8 cellular contexts compared by ENCODE assay signal in genomic region chr18:53796042-53796729, GRCh38.
DNase-seq lines count a peak whose midpoint lies in the region; ATAC-seq and TF ChIP-seq lines count a peak whose summit lies in the region.

No MANE protein-coding gene starts in this region.

- DNase-seq in BJ (ENCODE audit: low read depth) (peak; percentile 81), LoVo (ENCODE audit: low spot score) (peak; percentile 1), fibroblast of villous mesenchyme (ENCODE audit: low read depth) (peak; percentile 51), NCI-H1694 treated with DMSO at 0.1 percent for 48 hours (lab: John Stamatoyannopoulos, UW) (no peak), NCI-H526 (lab: John Stamatoyannopoulos, UW) (no peak)
- no peak for DNase-seq in activated CD4-positive, alpha-beta memory T cell treated with anti-CD3 and anti-CD28 coated beads, Interleukin-2, amount 10 ng/mL, durations not matched to agents 7 days and 5 days

- no peaks in the 10 kb centered on the region for H3K27me3 Mint-ChIP-seq in activated CD4-positive, alpha-beta memory T cell treated with anti-CD3 and anti-CD28 coated beads, Interleukin-2, amount 10 ng/mL, durations not matched to agents 7 days and 5 days

- peaks cover 4% of the 10 kb centered on the region for H3K9me3 Mint-ChIP-seq in activated CD4-positive, alpha-beta memory T cell treated with anti-CD3 and anti-CD28 coated beads, Interleukin-2, amount 10 ng/mL, durations not matched to agents 7 days and 5 days

- no peak overlapping the region for H3K4me3 ChIP-seq in BJ (ENCODE audit: low read depth, low read length)
- no peak overlapping the region for H3K4me3 ChIP-seq in fibroblast of villous mesenchyme (ENCODE audit: low read depth, low read length)

- no peaks in the 10 kb centered on the region for H3K36me3 Mint-ChIP-seq in activated CD4-positive, alpha-beta memory T cell treated with anti-CD3 and anti-CD28 coated beads, Interleukin-2, amount 10 ng/mL, durations not matched to agents 7 days and 5 days (ENCODE audit: low read depth)

- no peak for TF ChIP-seq CTCF in BJ (IDR thresholded peaks at IDR 0.05; ENCODE audit: insufficient read depth, low read depth, low read length)
- no peak for TF ChIP-seq CTCF in fibroblast of villous mesenchyme (IDR thresholded peaks at IDR 0.05; ENCODE audit: insufficient read depth, low read depth, low read length)

- no peaks in the 10 kb centered on the region for H3K27me3 ChIP-seq in BJ (ENCODE audit: control insufficient read depth, insufficient read depth, low read length)

- peak; percentile 86 for ATAC-seq in GM21529 (IDR thresholded peaks at IDR 0.05; ENCODE audit: unreplicated experiment)
- ATAC-seq in HG03521 (IDR thresholded peaks at IDR 0.05; ENCODE audit: unreplicated experiment): no peak

- H3K36me3 ChIP-seq in BJ (ENCODE audit: control insufficient read depth, insufficient read depth, low read length): no peaks in the 10 kb centered on the region

- POLR2A ChIA-PET in BJ (lab: Charles Lee): no interaction called here
- POLR2A ChIA-PET in activated CD4-positive, alpha-beta memory T cell treated with anti-CD3 and anti-CD28 coated beads, Interleukin-2, amount 10 ng/mL, durations not matched to agents 7 days and 5 days (lab: Charles Lee): no interaction called here

- CTCF ChIA-PET in BJ (lab: Yijun Ruan, JAX): no interaction called here
- CTCF ChIA-PET in activated CD4-positive, alpha-beta memory T cell treated with anti-CD3 and anti-CD28 coated beads, Interleukin-2, amount 10 ng/mL, durations not matched to agents 7 days and 5 days (lab: Charles Lee): no interaction called here

- H3K27ac Mint-ChIP-seq in activated CD4-positive, alpha-beta memory T cell treated with anti-CD3 and anti-CD28 coated beads, Interleukin-2, amount 10 ng/mL, durations not matched to agents 7 days and 5 days: no peak overlapping the region

- no peak overlapping the region for H3K4me3 Mint-ChIP-seq in activated CD4-positive, alpha-beta memory T cell treated with anti-CD3 and anti-CD28 coated beads, Interleukin-2, amount 10 ng/mL, durations not matched to agents 7 days and 5 days

- no peaks in the 10 kb centered on the region for H3K4me1 Mint-ChIP-seq in activated CD4-positive, alpha-beta memory T cell treated with anti-CD3 and anti-CD28 coated beads, Interleukin-2, amount 10 ng/mL, durations not matched to agents 7 days and 5 days

Comparison
In these comparisons a context has a peak if more than half of its experiments do, and no peak if none do; other contexts are left out.
1. DNase-seq: peak in BJ (single experiment), LoVo (single experiment) and fibroblast of villous mesenchyme (single experiment); none in NCI-H1694 treated with DMSO at 0.1 percent for 48 hours (single experiment), activated CD4-positive, alpha-beta memory T cell treated with anti-CD3 and anti-CD28 coated beads, Interleukin-2, amount 10 ng/mL, durations not matched to agents 7 days and 5 days (single experiment) and NCI-H526 (0 of 2).